In the genomic region with DNA sequence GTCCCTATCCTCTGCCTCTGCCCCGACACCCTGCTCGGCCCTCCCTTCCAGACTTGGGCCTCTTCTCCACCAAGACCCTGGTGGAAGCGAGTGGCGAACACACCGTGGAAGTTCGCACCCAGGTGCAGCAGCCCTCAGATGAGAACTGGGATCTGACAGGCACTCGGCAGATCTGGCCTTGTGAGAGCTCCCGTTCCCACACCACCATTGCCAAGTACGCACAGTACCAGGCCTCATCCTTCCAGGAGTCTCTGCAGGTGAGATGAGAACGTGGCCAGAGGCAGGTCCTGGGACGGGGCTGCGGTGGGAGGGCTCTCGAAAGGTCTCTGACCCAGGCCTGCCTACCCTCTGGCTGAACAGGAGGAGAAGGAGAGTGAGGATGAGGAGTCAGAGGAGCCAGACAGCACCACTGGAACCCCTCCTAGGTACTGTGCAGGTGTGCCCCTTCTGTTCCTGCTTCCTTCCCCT, we compare ENCODE assay signal across 2 cellular contexts.
TF ChIP-seq lines count a peak whose summit lies in the region.

No MANE protein-coding gene starts in this region.

TF ChIP-seq in SK-N-SH treated with all-trans-retinoic acid at 6 μM for 48 hours, 23 proteins besides CTCF, POLR2A, EP300 and RAD21:
- TF ChIP-seq, protein P1, sequence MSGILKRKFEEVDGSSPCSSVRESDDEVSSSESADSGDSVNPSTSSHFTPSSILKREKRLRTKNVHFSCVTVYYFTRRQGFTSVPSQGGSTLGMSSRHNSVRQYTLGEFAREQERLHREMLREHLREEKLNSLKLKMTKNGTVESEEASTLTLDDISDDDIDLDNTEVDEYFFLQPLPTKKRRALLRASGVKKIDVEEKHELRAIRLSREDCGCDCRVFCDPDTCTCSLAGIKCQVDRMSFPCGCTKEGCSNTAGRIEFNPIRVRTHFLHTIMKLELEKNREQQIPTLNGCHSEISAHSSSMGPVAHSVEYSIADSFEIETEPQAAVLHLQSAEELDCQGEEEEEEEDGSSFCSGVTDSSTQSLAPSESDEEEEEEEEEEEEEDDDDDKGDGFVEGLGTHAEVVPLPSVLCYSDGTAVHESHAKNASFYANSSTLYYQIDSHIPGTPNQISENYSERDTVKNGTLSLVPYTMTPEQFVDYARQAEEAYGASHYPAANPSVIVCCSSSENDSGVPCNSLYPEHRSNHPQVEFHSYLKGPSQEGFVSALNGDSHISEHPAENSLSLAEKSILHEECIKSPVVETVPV (CRISPR knock-in tag; IDR thresholded peaks at IDR 0.05): no peak
- no peak for TF ChIP-seq ZNF70 (CRISPR knock-in tag; IDR thresholded peaks at IDR 0.05)
- no peak for TF ChIP-seq ARNTL (CRISPR knock-in tag; IDR thresholded peaks at IDR 0.05; ENCODE audit: borderline replicate concordance, low read depth)
- TF ChIP-seq OSR1 (CRISPR knock-in tag; IDR thresholded peaks at IDR 0.05): no peak
- TF ChIP-seq ISL1 (CRISPR knock-in tag; IDR thresholded peaks at IDR 0.05): no peak

TF ChIP-seq in SK-N-SH, 30 proteins besides CTCF, POLR2A, EP300 and RAD21 (continued from another document):
- TF ChIP-seq SIN3A (IDR thresholded peaks at IDR 0.05; ENCODE audit: borderline replicate concordance, low read depth, low read length): no peak
- TF ChIP-seq, protein P2, sequence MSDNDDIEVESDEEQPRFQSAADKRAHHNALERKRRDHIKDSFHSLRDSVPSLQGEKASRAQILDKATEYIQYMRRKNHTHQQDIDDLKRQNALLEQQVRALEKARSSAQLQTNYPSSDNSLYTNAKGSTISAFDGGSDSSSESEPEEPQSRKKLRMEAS (IDR thresholded peaks at IDR 0.05; ENCODE audit: low read depth): no peak
- no peak for TF ChIP-seq JUND (IDR thresholded peaks at IDR 0.05)
